9 cellular contexts compared by ENCODE assay signal in genomic region chr15:57316451-57316850, GRCh38.
"Had no signal": no experiment of that assay in that cellular context is flagged by ENCODE, and none has a peak within 500 bp of the region (broad histone marks: within the 10 kb centered on the region; RNA-seq: fewer than 3 reads in every experiment).

No MANE protein-coding gene starts in this region.

- FAIRE-seq: HepG2 had no signal

- H3K36me3 ChIP-seq: HAP-1 had no signal

- ATAC-seq: HCT116, HepG2 had no signal

- H3K27ac ChIP-seq: GM23248, HL-60 had no signal

- H3K4me3 ChIP-seq: GM23248, HAP-1 had no signal

- DNase-seq: GM23248, GOT3, H7, HFFc6, KBM-7 had no signal

- H3K9ac ChIP-seq: GM23248 had no signal

- H2AFZ ChIP-seq: GM23248 had no signal

- H3K4me1 ChIP-seq: HAP-1 had no signal

- H3K9me3 ChIP-seq: HAP-1 had no signal
